Comparison of ENCODE assay signal across 13 cellular contexts in genomic region chr15:62119926-62120273, GRCh38. TPM values are rescaled to one million over a fixed set of nuclear protein-coding genes. Genes with fewer than 3 reads are reported as not detected.
DNase-seq lines count a peak whose midpoint lies in the region; ATAC-seq and TF ChIP-seq lines count a peak whose summit lies in the region.
"Had no signal": no experiment of that assay in that cellular context is flagged by ENCODE, and none has a peak within 500 bp of the region (broad histone marks: within the 10 kb centered on the region; RNA-seq: fewer than 3 reads in every experiment).

No MANE protein-coding gene starts in this region.

- H3K4me1 ChIP-seq in gastrocnemius medialis, result peaks cover 18 to 20% of the 10 kb centered on the region in 2 donors

- H3K27me3 Mint-ChIP-seq in CD14-positive monocyte (ENCODE audit: low read depth in 3 of 3), result peaks cover 0 to 6% (median 4%) of the 10 kb centered on the region in 3 donors
- no peaks in the 10 kb centered on the region for H3K27me3 Mint-ChIP-seq in HFFc6 (ENCODE audit: insufficient read depth)
- no peaks in the 10 kb centered on the region for H3K27me3 Mint-ChIP-seq in chondrocyte (ENCODE audit: low read depth)
- no peaks in the 10 kb centered on the region for H3K27me3 Mint-ChIP-seq in WTC11 (ENCODE audit: low read depth)

- H3K27ac Mint-ChIP-seq in CD14-positive monocyte (peak overlapping the region; percentile 43 to 88 (median 77)), HFFc6 (peak overlapping the region; percentile 93), chondrocyte (ENCODE audit: unreplicated experiment) (peak overlapping the region; percentile 94), WTC11 (no peak overlapping the region)
- H3K27ac Mint-ChIP-seq: stimulated activated naive B cell treated with anti-CD40 and anti-IgM and Interleukin-4, amounts not matched to agents 10 μg/mL and 1 μg/mL and 100 μg/mL, for 72 hours had no signal

- no peak for TF ChIP-seq POLR2A in gastrocnemius medialis (IDR thresholded peaks at IDR 0.05)

- DNase-seq in CD14-positive monocyte (ENCODE audit: low spot score) (no peak), HFFc6 (no peak), chondrocyte (ENCODE audit: low spot score) (no peak), gastrocnemius medialis (peak; percentile 38 to 39), amygdala (lab: John Stamatoyannopoulos, UW) (no peak), WTC11 (ENCODE audit: low spot score) (no peak)
- DNase-seq: activated T-cell treated with anti-CD3 and anti-CD28 coated beads, Interleukin-2, amount 50 U/mL, for 1 hour; islet precursor cell; stimulated activated naive B cell treated with anti-CD40 and anti-IgM and Interleukin-4, amounts not matched to agents 10 μg/mL and 1 μg/mL and 100 μg/mL, for 72 hours had no signal

- in situ Hi-C loops in gastrocnemius medialis (cut with MboI; ENCODE audit: low sequenced_read_pairs in 4 of 4), result no loop called here

- H3K4me1 Mint-ChIP-seq in CD14-positive monocyte (peaks cover 33% of the 10 kb centered on the region), HFFc6 (ENCODE audit: low read depth) (peaks cover 26% of the 10 kb centered on the region), chondrocyte (ENCODE audit: low read depth) (peaks cover 29% of the 10 kb centered on the region), WTC11 (peaks cover 21% of the 10 kb centered on the region)

- POLR2A ChIA-PET in WTC11 (lab: Charles Lee), result no interaction called here

- peak overlapping the region in 1 of 4 donors; percentile 54 for H3K4me3 ChIP-seq in gastrocnemius medialis

- intact Hi-C loops in CD14-positive monocyte (cut with micrococcal nuclease) (no loop called here), gastrocnemius medialis (cut with DNase I; ENCODE audit: low total_unique reads) (loop anchor here (10.0 kb wide), 1 partner anchor 55 kb away; the partner anchor contains the start of genes C2CD4A and VPS13C)

- ATAC-seq in gastrocnemius medialis (peak; percentile 62 to 75), WTC11 (no peak), HG03342 (IDR thresholded peaks at IDR 0.05; ENCODE audit: unreplicated experiment) (no peak)
- ATAC-seq: stimulated activated naive B cell treated with anti-CD40 and anti-IgM and Interleukin-4, amounts not matched to agents 10 μg/mL and 1 μg/mL and 100 μg/mL, for 72 hours had no signal

- H3K9me3 ChIP-seq in gastrocnemius medialis, result no peaks in the 10 kb centered on the region

- H3K36me3 Mint-ChIP-seq in CD14-positive monocyte (no peaks in the 10 kb centered on the region), HFFc6 (ENCODE audit: low read depth) (no peaks in the 10 kb centered on the region), chondrocyte (ENCODE audit: low read depth) (no peaks in the 10 kb centered on the region), WTC11 (no peaks in the 10 kb centered on the region)
- H3K36me3 Mint-ChIP-seq: stimulated activated naive B cell treated with anti-CD40 and anti-IgM and Interleukin-4, amounts not matched to agents 10 μg/mL and 1 μg/mL and 100 μg/mL, for 72 hours had no signal

- TF ChIP-seq CTCF in CD14-positive monocyte (IDR thresholded peaks at IDR 0.05), result no peak
- no peak for TF ChIP-seq CTCF in HFFc6 (IDR thresholded peaks at IDR 0.05)
- TF ChIP-seq CTCF in chondrocyte (IDR thresholded peaks at IDR 0.05), result no peak
- no peak for TF ChIP-seq CTCF in gastrocnemius medialis (IDR thresholded peaks at IDR 0.05 in 4 of 5, conservative IDR thresholded peaks at IDR 0.05 in 1 of 5)
- no peak for TF ChIP-seq CTCF in WTC11 (IDR thresholded peaks at IDR 0.05)

- H3K27ac ChIP-seq in gastrocnemius medialis, result peak overlapping the region; percentile 71 to 80 (median 79)

- no peaks in the 10 kb centered on the region for H3K27me3 ChIP-seq in gastrocnemius medialis

- H3K36me3 ChIP-seq in gastrocnemius medialis, result no peaks in the 10 kb centered on the region

- H3K4me3 Mint-ChIP-seq in CD14-positive monocyte, result peak overlapping the region in 1 of 2 donors; percentile 49
- peak overlapping the region; percentile 84; the same call in 1 of the 2 replicates for H3K4me3 Mint-ChIP-seq in HFFc6
- H3K4me3 Mint-ChIP-seq in chondrocyte (ENCODE audit: unreplicated experiment), result no peak overlapping the region
- no peak overlapping the region for H3K4me3 Mint-ChIP-seq in WTC11
- H3K4me3 Mint-ChIP-seq: central memory CD8-positive, alpha-beta T cell; stimulated activated naive B cell treated with anti-CD40 and anti-IgM and Interleukin-4, amounts not matched to agents 10 μg/mL and 1 μg/mL and 100 μg/mL, for 72 hours had no signal

- CTCF ChIA-PET in WTC11 (lab: Charles Lee), result no interaction called here

- H3K9me3 Mint-ChIP-seq in CD14-positive monocyte, result peaks cover 0 to 2% (median 0%) of the 10 kb centered on the region in 7 donors
- no peaks in the 10 kb centered on the region for H3K9me3 Mint-ChIP-seq in HFFc6
- H3K9me3 Mint-ChIP-seq in chondrocyte (ENCODE audit: low read depth), result peaks cover 3% of the 10 kb centered on the region
- no peaks in the 10 kb centered on the region; the same call in 1 of the 2 replicates for H3K9me3 Mint-ChIP-seq in WTC11
- H3K9me3 Mint-ChIP-seq: central memory CD8-positive, alpha-beta T cell; stimulated activated naive B cell treated with anti-CD40 and anti-IgM and Interleukin-4, amounts not matched to agents 10 μg/mL and 1 μg/mL and 100 μg/mL, for 72 hours had no signal

TF ChIP-seq in WTC11, 78 proteins besides CTCF, POLR2A, EP300 and RAD21 (continues in another document):
- TF ChIP-seq USF1 (CRISPR knock-in tag; IDR thresholded peaks at IDR 0.05), result no peak
- TF ChIP-seq RORB (CRISPR knock-in tag; IDR thresholded peaks at IDR 0.05), result no peak
- no peak for TF ChIP-seq ERG (CRISPR knock-in tag; IDR thresholded peaks at IDR 0.05)
- no peak for TF ChIP-seq ZMAT4 (CRISPR knock-in tag; IDR thresholded peaks at IDR 0.05)
- TF ChIP-seq ZNF232 (CRISPR knock-in tag; IDR thresholded peaks at IDR 0.05), result no peak
- TF ChIP-seq FOXP1 (CRISPR knock-in tag; IDR thresholded peaks at IDR 0.05; ENCODE audit: borderline replicate concordance), result no peak
- TF ChIP-seq JUN (CRISPR knock-in tag; IDR thresholded peaks at IDR 0.05), result no peak
- no peak for TF ChIP-seq ZNF263 (CRISPR knock-in tag; IDR thresholded peaks at IDR 0.05; ENCODE audit: low read depth)
- no peak for TF ChIP-seq FOXP4 (CRISPR knock-in tag; IDR thresholded peaks at IDR 0.05)

RNA-seq across cellular contexts. Expression of gene C2CD4B, which starts 45.2 kb away (rescaled TPM):
- polyA plus RNA-seq in CD14-positive monocyte, result not detected
- total RNA-seq in HFFc6 (2021; fragmentation: NEBNext Ultra II Directional; extraction: Animal tissue kit (Norgen Biotek cat#: 25700)), result not detected
- 0.17 TPM in 1 of 3 replicates, not detected in the others for total RNA-seq in chondrocyte
- 1 to 10 TPM; 1.5 to 3.2 (median 2.2) TPM for total RNA-seq in gastrocnemius medialis
- 0.82 to 1.3 TPM (median 0.96 TPM) in 3 replicates for total RNA-seq in WTC11 (2021)
- total RNA-seq: M059J had no signal
- polyA plus RNA-seq: neural cell had no signal

RNA-seq across cellular contexts. Expression of gene C2CD4A, which starts 53.1 kb away (rescaled TPM):
- polyA plus RNA-seq in CD14-positive monocyte, result not detected
- not detected for total RNA-seq in HFFc6 (2021; fragmentation: NEBNext Ultra II Directional; extraction: Animal tissue kit (Norgen Biotek cat#: 25700))
- total RNA-seq in chondrocyte (0.10 TPM in 1 of 3 replicates, not detected in the others), gastrocnemius medialis (under 1 TPM in 3 of 4 donors, not detected in 1; 0.23 to 0.66 (median 0.47) TPM), WTC11 (2021) (0.32 to 0.42 TPM (median 0.41 TPM) in 3 replicates)
- total RNA-seq: M059J had no signal
- polyA plus RNA-seq: neural cell had no signal

RNA-seq across cellular contexts. Expression of gene VPS13C, which starts 59.7 kb away (rescaled TPM):
- polyA plus RNA-seq in CD14-positive monocyte, result 10 to 100 TPM; 12.0 to 18.4 TPM
- total RNA-seq in HFFc6 (2021; fragmentation: NEBNext Ultra II Directional; extraction: Animal tissue kit (Norgen Biotek cat#: 25700)), result 10 to 100 TPM; 21.0 to 29.8 (median 22.6) TPM
- 46.0 to 53.0 TPM (median 49.2 TPM) in 3 replicates for total RNA-seq in chondrocyte
- 10 to 100 TPM; 27.6 to 79.6 (median 30.5) TPM for total RNA-seq in gastrocnemius medialis
- 20.9 to 23.5 TPM (median 21.6 TPM) in 3 replicates for total RNA-seq in WTC11 (2021)

Comparison
In these comparisons a context has a peak if more than half of its experiments do, and no peak if none do; other contexts are left out.
1. DNase-seq: peak in gastrocnemius medialis (2 of 2); none in CD14-positive monocyte (single experiment), HFFc6 (single experiment), chondrocyte (single experiment), amygdala (0 of 56) and WTC11 (single experiment).
2. ATAC-seq: peak in gastrocnemius medialis (2 of 2); none in WTC11 (single experiment) and HG03342 (single experiment).